Comparison of ENCODE assay signal across 8 cellular contexts in the genomic region with DNA sequence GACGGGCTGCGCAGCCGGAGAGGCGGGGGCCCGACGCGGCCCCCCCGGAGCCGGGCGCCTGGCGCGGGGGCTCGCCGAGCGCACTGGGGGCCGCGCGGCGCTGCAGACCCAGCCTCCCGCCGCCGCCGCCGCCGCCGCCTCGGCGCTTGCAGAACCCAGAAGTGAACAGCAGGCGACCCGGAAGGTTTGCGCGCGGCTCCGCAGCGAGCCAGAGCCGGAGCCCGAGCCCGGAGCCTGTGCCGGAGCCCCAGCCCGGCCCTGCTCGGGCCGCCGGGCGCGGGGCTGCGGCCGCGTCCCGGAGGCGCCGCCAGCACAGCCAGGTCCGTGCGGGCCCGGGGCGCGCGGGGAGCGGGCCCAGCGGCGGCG. TPM values are rescaled to one million over a fixed set of nuclear protein-coding genes. Genes with fewer than 3 reads are reported as not detected.
DNase-seq lines count a peak whose midpoint lies in the region; ATAC-seq and TF ChIP-seq lines count a peak whose summit lies in the region.

A gene with protein sequence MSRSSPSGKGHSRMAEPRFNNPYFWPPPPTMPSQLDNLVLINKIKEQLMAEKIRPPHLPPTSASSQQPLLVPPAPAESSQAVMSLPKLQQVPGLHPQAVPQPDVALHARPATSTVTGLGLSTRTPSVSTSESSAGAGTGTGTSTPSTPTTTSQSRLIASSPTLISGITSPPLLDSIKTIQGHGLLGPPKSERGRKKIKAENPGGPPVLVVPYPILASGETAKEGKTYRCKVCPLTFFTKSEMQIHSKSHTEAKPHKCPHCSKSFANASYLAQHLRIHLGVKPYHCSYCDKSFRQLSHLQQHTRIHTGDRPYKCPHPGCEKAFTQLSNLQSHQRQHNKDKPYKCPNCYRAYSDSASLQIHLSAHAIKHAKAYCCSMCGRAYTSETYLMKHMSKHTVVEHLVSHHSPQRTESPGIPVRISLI (plus strand): TSS at position 158 of the 366 bp plus-strand sequence. CDS start 14,083 bp downstream, outside the sequence.

- H3K9ac ChIP-seq in neural cell (ENCODE audit: low read length) = peak within 1 kb of the TSS; percentile 92

- intact Hi-C loops in stomach (cut with DNase I; ENCODE audit: low total_unique reads) = no loop called here

- TF ChIP-seq RAD21 in neural cell (conservative IDR thresholded peaks at IDR 0.05) = no peak

- no peaks in the 10 kb centered on the region for H3K36me3 ChIP-seq in neural cell (ENCODE audit: insufficient read depth, low read length)
- no peaks in the 10 kb centered on the region for H3K36me3 ChIP-seq in stomach

- WGBS in stomach, 5 donors = 0 to 1% (median 1%) methylated on average over 5 to 61 of the region's 61 CpGs; no CpG with 5 or more reads in 1 of the 5 donors

- peaks cover under 1% of the 10 kb centered on the region for H4K20me1 ChIP-seq in neural cell (ENCODE audit: insufficient read depth)

- H3F3A ChIP-seq in neural cell (ENCODE audit: insufficient read depth, low read length, poor library complexity, severe bottlenecking) = no peaks in the 10 kb centered on the region

- no peak for TF ChIP-seq POLR2A in stomach (IDR thresholded peaks at IDR 0.05)

- peak; percentile 48 for ATAC-seq in HG03442 (IDR thresholded peaks at IDR 0.05; ENCODE audit: unreplicated experiment)

- peak within 1 kb of the TSS; percentile 60 for H2AFZ ChIP-seq in neural cell (ENCODE audit: low read depth, low read length)

- H3K4me3 ChIP-seq in foreskin fibroblast (ENCODE audit: low read depth in 1 of 2, low read length in 2 of 2) (peak within 1 kb of the TSS; percentile 56 to 87), neural cell (ENCODE audit: low read length) (peak within 1 kb of the TSS; percentile 84), stomach (peak within 1 kb of the TSS; percentile 51 to 70 (median 62))

- in situ Hi-C loops in SK-MEL-5 (cut with HindIII; ENCODE audit: low pct_unique_long_range_greater_than_20kb, low sequenced_read_pairs) = no loop called here

- H3K27me3 ChIP-seq in neural cell (ENCODE audit: insufficient read depth, low read depth, low read length) (no peaks in the 10 kb centered on the region), stomach (no peaks in the 10 kb centered on the region)

- H3K79me2 ChIP-seq in neural cell (replicated peaks; ENCODE audit: insufficient read depth, low read length) = peaks cover 45% of the 10 kb centered on the region

- no peak for TF ChIP-seq EP300 in neural cell (conservative IDR thresholded peaks at IDR 0.05; ENCODE audit: poor library complexity, severe bottlenecking)
- no peak for TF ChIP-seq EP300 in stomach (IDR thresholded peaks at IDR 0.05)

- H3K27ac ChIP-seq in neural cell (ENCODE audit: low read length) = peak within 1 kb of the TSS; percentile 93
- peak within 1 kb of the TSS; percentile 91 to 94 (median 94) for H3K27ac ChIP-seq in stomach

- no peak for TF ChIP-seq CTCF in foreskin fibroblast (IDR thresholded peaks at IDR 0.05; ENCODE audit: low read depth, low read length)
- TF ChIP-seq CTCF in neural cell (IDR thresholded peaks at IDR 0.05; ENCODE audit: poor library complexity, severe bottlenecking) = no peak
- TF ChIP-seq CTCF in stomach (IDR thresholded peaks at IDR 0.05) = no peak

- H3K4me1 ChIP-seq in stomach = peaks cover 27 to 51% (median 38%) of the 10 kb centered on the region in 4 donors

- H3K9me2 ChIP-seq in neural cell (ENCODE audit: insufficient read depth, low read length) = no peaks in the 10 kb centered on the region

- DNase-seq in DMS153 treated with DMSO at 0.1 percent for 48 hours (lab: John Stamatoyannopoulos, UW; ENCODE audit: unreplicated experiment) (peak; percentile 28), DMS153 (lab: John Stamatoyannopoulos, UW) (no peak), SK-MEL-5 (ENCODE audit: low read depth, low spot score) (peak; percentile 40), foreskin fibroblast (peak; percentile 54 to 85), stomach (peak; percentile 71)
- DNase-seq in activated gamma-delta T cell treated with anti-CD3 and anti-CD28 coated beads, Interleukin-2, amount 50 U/mL, for 16 hours (ENCODE audit: low read depth) = peak; percentile 42

- H3K4me2 ChIP-seq in neural cell (ENCODE audit: low read length) = peak within 1 kb of the TSS; percentile 92

- no peaks in the 10 kb centered on the region for H3K9me3 ChIP-seq in neural cell (ENCODE audit: low read length)
- H3K9me3 ChIP-seq in stomach = no peaks in the 10 kb centered on the region

TF ChIP-seq in neural cell, 6 proteins besides CTCF, POLR2A, EP300 and RAD21:
- TF ChIP-seq POLR2AphosphoS5 (IDR thresholded peaks at IDR 0.05) = no peak
- TF ChIP-seq TAF1 (IDR thresholded peaks at IDR 0.05; ENCODE audit: low read depth) = peak; percentile 27
- TF ChIP-seq EZH2 (IDR thresholded peaks at IDR 0.05; ENCODE audit: borderline replicate concordance, insufficient read depth, low read length, poor library complexity, severe bottlenecking) = no peak

RNA-seq across cellular contexts. Expression of the gene that starts here (rescaled TPM):
- total RNA-seq in SK-MEL-5 (2014; rRNA removed; shearing (Covaris generic)) = 12.4 and 17.8 TPM in 2 replicates
- 47.1 and 61.0 TPM in 2 replicates for polyA plus RNA-seq in SK-MEL-5 (2015; cell fraction: cytosol; rRNA removed)
- 24.9 and 29.7 TPM in 2 replicates for polyA plus RNA-seq in SK-MEL-5 (2015; cell fraction: nucleus; rRNA removed)
- polyA plus RNA-seq in neural cell (17.6 and 20.1 TPM in 2 replicates), stomach (10 to 100 TPM; 10.1 to 12.6 (median 11.8) TPM)
- 25.3 and 28.0 TPM in 2 replicates for polyA minus RNA-seq in neural cell
- 10 to 100 TPM in 1 of 5 donors, 1 to 10 TPM in 4; 1.3 to 49.8 (median 1.8) TPM for total RNA-seq in stomach
